9 cellular contexts compared by ENCODE assay signal in genomic region chr2:237060518-237061312, GRCh38. TPM values are rescaled to one million over a fixed set of nuclear protein-coding genes. Genes with fewer than 3 reads are reported as not detected.
A peak's percentile ranks its signal among the peaks of the same experiment; 100 is the strongest.
DNase-seq lines count a peak whose midpoint lies in the region; ATAC-seq, FAIRE-seq and TF ChIP-seq lines count a peak whose summit lies in the region.
"Had no signal": no experiment of that assay in that cellular context is flagged by ENCODE, and none has a peak within 500 bp of the region (broad histone marks: within the 10 kb centered on the region; RNA-seq: fewer than 3 reads in every experiment).

No MANE protein-coding gene starts in this region.

- H3K79me2 ChIP-seq in astrocyte (ENCODE audit: insufficient read depth, low read length) = no peaks in the 10 kb centered on the region

- H3K4me1 ChIP-seq in astrocyte (ENCODE audit: insufficient read depth, low read length) = peaks cover 16% of the 10 kb centered on the region

- TF ChIP-seq POLR2A in GM12892 (IDR thresholded peaks at IDR 0.05; ENCODE audit: low read depth, low read length) = no peak

- H3K4me3 Mint-ChIP-seq in astrocyte (ENCODE audit: unreplicated experiment) = peak overlapping the region; percentile 16

- peaks cover 2% of the 10 kb centered on the region for H3K9me3 Mint-ChIP-seq in astrocyte (ENCODE audit: unreplicated experiment)

- no peaks in the 10 kb centered on the region for H3K36me3 ChIP-seq in astrocyte (ENCODE audit: insufficient read depth, low read length)

- no peaks in the 10 kb centered on the region for H3K27me3 ChIP-seq in astrocyte (ENCODE audit: insufficient read depth, low read length)

- TF ChIP-seq CTCF in AG10803 (conservative IDR thresholded peaks at IDR 0.05; ENCODE audit: low read length) = peak; percentile 85
- peak; percentile 80 for TF ChIP-seq CTCF in astrocyte (IDR thresholded peaks at IDR 0.05; ENCODE audit: insufficient read depth, low read depth, low read length)

- ATAC-seq in sciatic nerve (peak; percentile 87), GM21526 (IDR thresholded peaks at IDR 0.05; ENCODE audit: low FRiP score, unreplicated experiment) (no peak), GM19452 (IDR thresholded peaks at IDR 0.05; ENCODE audit: unreplicated experiment) (no peak)

- H3K27ac ChIP-seq in astrocyte (ENCODE audit: low read depth, low read length) = no peak overlapping the region

- H3K27ac Mint-ChIP-seq in astrocyte (ENCODE audit: unreplicated experiment) = no peak overlapping the region

- peak overlapping the region; percentile 56 for H3K4me2 ChIP-seq in astrocyte (ENCODE audit: low read length)

- peaks cover 7% of the 10 kb centered on the region for H3K4me1 Mint-ChIP-seq in astrocyte (ENCODE audit: low read depth, unreplicated experiment)

- no peaks in the 10 kb centered on the region for H4K20me1 ChIP-seq in astrocyte (ENCODE audit: insufficient read depth, low read length)

- H3K9me3 ChIP-seq in astrocyte (ENCODE audit: insufficient read depth, low read depth, low read length) = no peaks in the 10 kb centered on the region

- intact Hi-C loops in sciatic nerve (cut with DNase I) = loop anchor here (2.0 kb wide), 1 partner anchor 706 kb away; no protein-coding TSS in a partner anchor

- H2AFZ ChIP-seq in astrocyte (ENCODE audit: low read depth, low read length) = peak overlapping the region; percentile 54

- H3K4me3 ChIP-seq in AG10803 (ENCODE audit: low read length) (no peak overlapping the region), astrocyte (ENCODE audit: insufficient read depth, low read depth, low read length) (no peak overlapping the region)

- peaks cover 12% of the 10 kb centered on the region for H3K27me3 Mint-ChIP-seq in astrocyte (ENCODE audit: low read depth, unreplicated experiment)

- peak overlapping the region; percentile 66 for H3K9ac ChIP-seq in astrocyte (ENCODE audit: low read length)

- FAIRE-seq in GM12892 (lab: Jason Lieb, UNC) (peak; percentile 79), astrocyte (lab: Jason Lieb, UNC) (peak; percentile 66)
- FAIRE-seq: islet of Langerhans had no signal

- DNase-seq in AG10803 (ENCODE audit: low read depth) (peak; percentile 70), GM12892 (ENCODE audit: insufficient read length) (peak; percentile 30), NCI-H345 (lab: John Stamatoyannopoulos, UW) (peak; percentile 61), astrocyte (ENCODE audit: low read depth) (peak; percentile 49), hepatic stellate cell (ENCODE audit: low spot score) (peak; percentile 61), sciatic nerve (ENCODE audit: low spot score) (no peak)

- H3K36me3 Mint-ChIP-seq in astrocyte (ENCODE audit: low read depth, unreplicated experiment) = no peaks in the 10 kb centered on the region

RNA-seq across cellular contexts. Expression of gene COPS8, which starts 25.0 kb away (rescaled TPM):
- 48.5 TPM for polyA plus RNA-seq in GM12892 (2012; ENCODE audit: missing spikeins)
- 76.1 and 88.3 TPM in 2 replicates for total RNA-seq in astrocyte
- 51.4 TPM for total RNA-seq in sciatic nerve
